In the genomic region with DNA sequence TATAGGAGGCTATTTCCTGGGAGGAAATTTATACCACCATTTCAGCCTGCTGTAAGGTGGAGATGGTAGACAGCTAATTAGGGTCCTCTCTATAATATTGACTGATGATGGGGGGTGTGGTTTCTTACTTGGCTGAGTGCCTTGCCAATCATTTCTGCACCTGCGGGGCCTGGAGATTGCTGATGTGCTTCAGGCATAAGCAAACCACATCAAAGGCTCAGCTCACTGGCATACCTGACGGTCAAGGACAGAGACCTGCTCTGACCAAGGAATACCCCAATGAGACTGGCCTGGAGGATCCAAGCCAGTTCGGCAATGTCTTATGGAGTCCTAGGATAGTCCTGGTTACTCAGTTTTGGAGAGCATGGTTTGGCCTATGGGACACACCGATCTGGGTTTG, we compare ENCODE assay signal across 14 cellular contexts.
"Had no signal": no experiment of that assay in that cellular context is flagged by ENCODE, and none has a peak within 500 bp of the region (broad histone marks: within the 10 kb centered on the region; RNA-seq: fewer than 3 reads in every experiment).

No MANE protein-coding gene starts in this region.

- H3K4me3 Mint-ChIP-seq: activated CD8-positive, alpha-beta memory T cell treated with anti-CD3 and anti-CD28 coated beads, Interleukin-2, amount 10 ng/mL, durations not matched to agents 7 days and 5 days; activated T-cell treated with anti-CD3 and anti-CD28 coated beads, Interleukin-2, amount 50 U/mL, for 4 hours had no signal

- H3K27ac ChIP-seq: breast epithelium, hepatocyte, psoas muscle, thoracic aorta had no signal

- DNase-seq: activated CD4-positive, alpha-beta T cell treated with anti-CD3 and anti-CD28 coated beads for 1 hour; activated CD4-positive, alpha-beta T cell treated with anti-CD3 and anti-CD28 coated beads, Interleukin-2, amount 50 U/mL, for 48 hours; activated CD8-positive, alpha-beta memory T cell treated with anti-CD3 and anti-CD28 coated beads, Interleukin-2, amount 10 ng/mL, durations not matched to agents 7 days and 5 days; activated gamma-delta T cell; activated T-cell treated with anti-CD3 and anti-CD28 coated beads, Interleukin-2, amount 50 U/mL, for 4 hours; aorta; dermis blood vessel endothelial cell; kidney glomerular epithelial cell; psoas muscle; stimulated activated CD4-positive, alpha-beta T cell treated with anti-CD3 and anti-CD28 coated beads, Interleukin-12 subunit alpha, Interleukin-12 subunit beta, amount 100 ng/mL, for 4 hours; stimulated activated naive CD4-positive, alpha-beta T cell treated with Interleukin-2 at 50 U/mL for 16 hours had no signal

- H3K9me3 ChIP-seq: breast epithelium, psoas muscle, thoracic aorta had no signal

- H3K4me1 Mint-ChIP-seq: activated CD8-positive, alpha-beta memory T cell treated with anti-CD3 and anti-CD28 coated beads, Interleukin-2, amount 10 ng/mL, durations not matched to agents 7 days and 5 days had no signal

- H3K4me1 ChIP-seq: breast epithelium, psoas muscle had no signal

- H3K27me3 Mint-ChIP-seq: activated CD8-positive, alpha-beta memory T cell treated with anti-CD3 and anti-CD28 coated beads, Interleukin-2, amount 10 ng/mL, durations not matched to agents 7 days and 5 days had no signal

- H3K4me3 ChIP-seq: breast epithelium, hepatocyte, psoas muscle, thoracic aorta had no signal

- H2AFZ ChIP-seq: hepatocyte had no signal

- H3K27me3 ChIP-seq: breast epithelium, hepatocyte had no signal

- H3K36me3 ChIP-seq: breast epithelium, thoracic aorta had no signal

- H3K4me2 ChIP-seq: hepatocyte had no signal

- ATAC-seq: activated CD8-positive, alpha-beta memory T cell treated with anti-CD3 and anti-CD28 coated beads, Interleukin-2, amount 10 ng/mL, durations not matched to agents 7 days and 5 days; activated T-cell treated with anti-CD3 and anti-CD28 coated beads, Interleukin-2, amount 50 U/mL, for 4 hours had no signal

- H3K27ac Mint-ChIP-seq: activated CD8-positive, alpha-beta memory T cell treated with anti-CD3 and anti-CD28 coated beads, Interleukin-2, amount 10 ng/mL, durations not matched to agents 7 days and 5 days had no signal
